ENCODE assay signal across 10 cellular contexts in genomic region chr3:25781145-25781757, GRCh38. TPM values are rescaled to one million over a fixed set of nuclear protein-coding genes. Genes with fewer than 3 reads are reported as not detected.
A peak's percentile ranks its signal among the peaks of the same experiment; 100 is the strongest.
DNase-seq lines count a peak whose midpoint lies in the region; ATAC-seq and TF ChIP-seq lines count a peak whose summit lies in the region.
"Had no signal": no experiment of that assay in that cellular context is flagged by ENCODE, and none has a peak within 500 bp of the region (broad histone marks: within the 10 kb centered on the region; RNA-seq: fewer than 3 reads in every experiment).

No MANE protein-coding gene starts in this region.

- 94% methylated on average over 11 of the region's 11 CpGs for WGBS in SK-N-SH (ENCODE audit: low lambda C conversion rate)

- TF ChIP-seq RAD21 in SK-N-SH (IDR thresholded peaks at IDR 0.05; ENCODE audit: low read length), result no peak

- no peaks in the 10 kb centered on the region for H3K27me3 ChIP-seq in SK-N-SH (ENCODE audit: insufficient read depth)
- no peaks in the 10 kb centered on the region for H3K27me3 ChIP-seq in neuron (ENCODE audit: insufficient read depth, low read length)

- no peaks in the 10 kb centered on the region for H3K27me3 Mint-ChIP-seq in activated T-helper 2 cell treated with anti-CD3 and anti-CD28 coated beads, Interferon-gamma antibody, Interleukin-2, Interleukin-4, amounts not matched to agents 10 μg/mL and 5 μg/mL and 100 μg/mL, durations not matched to agents 14 hours and 24 hours and 36 hours (ENCODE audit: low read depth)

- no peak for TF ChIP-seq EP300 in SK-N-SH (IDR thresholded peaks at IDR 0.05; ENCODE audit: borderline replicate concordance in 1 of 2, low read depth in 1 of 2, low read length in 1 of 2)

- H4K20me1 ChIP-seq in SK-N-SH (ENCODE audit: insufficient read depth), result no peaks in the 10 kb centered on the region

- no peaks in the 10 kb centered on the region for H3K9me2 ChIP-seq in SK-N-SH

- peak overlapping the region; percentile 73 for H3K4me2 ChIP-seq in SK-N-SH

- H2AFZ ChIP-seq in SK-N-SH (ENCODE audit: low read depth), result no peak overlapping the region
- H2AFZ ChIP-seq in neuron (ENCODE audit: low read depth, low read length), result no peak overlapping the region
- H2AFZ ChIP-seq: parathyroid adenoma had no signal

- H3K4me3 Mint-ChIP-seq in activated T-helper 2 cell treated with anti-CD3 and anti-CD28 coated beads, Interferon-gamma antibody, Interleukin-2, Interleukin-4, amounts not matched to agents 10 μg/mL and 5 μg/mL and 100 μg/mL, durations not matched to agents 14 hours and 24 hours and 36 hours (ENCODE audit: low read depth), result peak overlapping the region; percentile 87

- peaks cover 5% of the 10 kb centered on the region for H3K9me3 Mint-ChIP-seq in activated T-helper 2 cell treated with anti-CD3 and anti-CD28 coated beads, Interferon-gamma antibody, Interleukin-2, Interleukin-4, amounts not matched to agents 10 μg/mL and 5 μg/mL and 100 μg/mL, durations not matched to agents 14 hours and 24 hours and 36 hours

- H3K4me1 Mint-ChIP-seq in activated T-helper 2 cell treated with anti-CD3 and anti-CD28 coated beads, Interferon-gamma antibody, Interleukin-2, Interleukin-4, amounts not matched to agents 10 μg/mL and 5 μg/mL and 100 μg/mL, durations not matched to agents 14 hours and 24 hours and 36 hours (ENCODE audit: low read depth), result peaks cover 51% of the 10 kb centered on the region

- ATAC-seq in SK-N-SH treated with all-trans-retinoic acid at 6 μM for 48 hours, result no peak
- peak; percentile 0 for ATAC-seq in HG03457 (IDR thresholded peaks at IDR 0.05; ENCODE audit: unreplicated experiment)
- no peak for ATAC-seq in GM21515 (IDR thresholded peaks at IDR 0.05; ENCODE audit: unreplicated experiment)
- no peak for ATAC-seq in GM18868 (IDR thresholded peaks at IDR 0.05; ENCODE audit: unreplicated experiment)

- peak overlapping the region in 1 of 2 experiments; percentile 84; a peak in 1 of 4 replicates for H3K4me3 ChIP-seq in SK-N-SH (ENCODE audit: low read depth in 2 of 2, low read length in 1 of 2)
- peak overlapping the region; percentile 65 for H3K4me3 ChIP-seq in neuron (ENCODE audit: low read length)

- POLR2A ChIA-PET in SK-N-SH (lab: Yijun Ruan, JAX), result no interaction called here

- H3K4me1 ChIP-seq in SK-N-SH (ENCODE audit: control insufficient read depth in 1 of 2, insufficient read depth in 2 of 2, low read depth in 1 of 2, low read length in 1 of 2), result peaks cover 8 to 13% of the 10 kb centered on the region in 2 experiments; a peak in 3 of 4 replicates
- H3K4me1 ChIP-seq in neuron (ENCODE audit: insufficient read depth, low read length), result peaks cover 8% of the 10 kb centered on the region

- peaks cover 44% of the 10 kb centered on the region for H3K79me2 ChIP-seq in SK-N-SH (ENCODE audit: insufficient read depth)

- intact Hi-C loops in activated T-helper 2 cell treated with anti-CD3 and anti-CD28 coated beads, Interferon-gamma antibody, Interleukin-2, Interleukin-4, amounts not matched to agents 10 μg/mL and 5 μg/mL and 100 μg/mL, durations not matched to agents 14 hours and 24 hours and 36 hours (cut with micrococcal nuclease), result loop anchor here (5.0 to 10.0 kb wide), 3 partner anchors 36 to 1814 kb away; no protein-coding TSS in a partner anchor

- peaks cover 6% of the 10 kb centered on the region for H3F3A ChIP-seq in SK-N-SH (replicated peaks; ENCODE audit: insufficient read depth)

- H3K36me3 Mint-ChIP-seq in activated T-helper 2 cell treated with anti-CD3 and anti-CD28 coated beads, Interferon-gamma antibody, Interleukin-2, Interleukin-4, amounts not matched to agents 10 μg/mL and 5 μg/mL and 100 μg/mL, durations not matched to agents 14 hours and 24 hours and 36 hours (ENCODE audit: low read depth), result peaks cover 46% of the 10 kb centered on the region

- peaks cover 21 to 22% of the 10 kb centered on the region in 2 experiments for H3K36me3 ChIP-seq in SK-N-SH (replicated peaks in 1 of 2; ENCODE audit: control insufficient read depth in 1 of 2, insufficient read depth in 2 of 2, low read length in 1 of 2)
- peaks cover 16% of the 10 kb centered on the region for H3K36me3 ChIP-seq in neuron (ENCODE audit: insufficient read depth, low read length)

- CTCF ChIA-PET in SK-N-SH (lab: Yijun Ruan, JAX), result interaction anchor here (0.6 to 1.2 kb wide), 2 partner anchors 22 to 29 kb away, joined by 3 read pairs; no protein-coding TSS in a partner anchor

- no peak overlapping the region for H3K9ac ChIP-seq in SK-N-SH
- H3K9ac ChIP-seq: parathyroid adenoma had no signal

- H3K27ac ChIP-seq in SK-N-SH (ENCODE audit: low read depth in 2 of 2, low read length in 1 of 2), result no peak overlapping the region
- H3K27ac ChIP-seq: parathyroid adenoma had no signal

- no peak for TF ChIP-seq CTCF in SK-N-SH (IDR thresholded peaks at IDR 0.05)

- no peaks in the 10 kb centered on the region for H3K9me3 ChIP-seq in SK-N-SH
- H3K9me3 ChIP-seq in neuron (ENCODE audit: low read length), result peaks cover 3% of the 10 kb centered on the region

- no peak for DNase-seq in SK-N-SH
- DNase-seq in activated T-helper 2 cell treated with anti-CD3 and anti-CD28 coated beads, Interferon-gamma antibody, Interleukin-2, Interleukin-4, amounts not matched to agents 10 μg/mL and 5 μg/mL and 100 μg/mL, durations not matched to agents 14 hours and 24 hours and 36 hours (ENCODE audit: low spot score), result no peak
- DNase-seq in medulla oblongata (ENCODE audit: extremely low spot score), result no peak
- DNase-seq: ACHN had no signal

- peak overlapping the region; percentile 83 for H3K27ac Mint-ChIP-seq in activated T-helper 2 cell treated with anti-CD3 and anti-CD28 coated beads, Interferon-gamma antibody, Interleukin-2, Interleukin-4, amounts not matched to agents 10 μg/mL and 5 μg/mL and 100 μg/mL, durations not matched to agents 14 hours and 24 hours and 36 hours

TF ChIP-seq in SK-N-SH, 30 proteins besides CTCF, POLR2A, EP300 and RAD21 (continues in another document):
- no peak for TF ChIP-seq NFIC (IDR thresholded peaks at IDR 0.05; ENCODE audit: borderline replicate concordance)
- TF ChIP-seq NRF1 (IDR thresholded peaks at IDR 0.05; ENCODE audit: low read depth, low read length), result no peak
- no peak for TF ChIP-seq USF1 (IDR thresholded peaks at IDR 0.05; ENCODE audit: borderline replicate concordance, low read depth)
- TF ChIP-seq SMC3 (IDR thresholded peaks at IDR 0.05; ENCODE audit: low read depth, low read length), result no peak
- no peak for TF ChIP-seq EZH2phosphoT487 (IDR thresholded peaks at IDR 0.05; ENCODE audit: borderline replicate concordance, low read depth)
- TF ChIP-seq MEF2A (IDR thresholded peaks at IDR 0.05; ENCODE audit: borderline replicate concordance, low read depth), result no peak
- no peak for TF ChIP-seq SIN3A (IDR thresholded peaks at IDR 0.05; ENCODE audit: borderline replicate concordance, low read depth, low read length)
- TF ChIP-seq YY1 (IDR thresholded peaks at IDR 0.05; ENCODE audit: low read depth), result no peak
- no peak for TF ChIP-seq RXRA (IDR thresholded peaks at IDR 0.05; ENCODE audit: borderline replicate concordance, low read depth)

TF ChIP-seq in SK-N-SH treated with all-trans-retinoic acid at 6 μM for 48 hours, 23 proteins besides CTCF, POLR2A, EP300 and RAD21:
- TF ChIP-seq CSDC2 (CRISPR knock-in tag; IDR thresholded peaks at IDR 0.05), result no peak
- TF ChIP-seq PATZ1 (CRISPR knock-in tag; IDR thresholded peaks at IDR 0.05; ENCODE audit: borderline replicate concordance), result no peak
- no peak for TF ChIP-seq TOX (CRISPR knock-in tag; IDR thresholded peaks at IDR 0.05; ENCODE audit: borderline replicate concordance)

RNA-seq across cellular contexts. Expression of gene NGLY1, which starts 2.0 kb away (rescaled TPM):
- polyA plus RNA-seq in SK-N-SH (2012; rRNA removed), result 6.0 and 7.2 TPM in 2 replicates
- 8.6 and 10.1 TPM in 2 replicates for polyA plus RNA-seq in SK-N-SH (2012; cell fraction: cytosol; rRNA removed)
- 7.4 and 12.1 TPM in 2 replicates for polyA plus RNA-seq in SK-N-SH (2012; cell fraction: nucleus; rRNA removed)
- total RNA-seq in activated T-helper 2 cell treated with anti-CD3 and anti-CD28 coated beads, Interferon-gamma antibody, Interleukin-2, Interleukin-4, amounts not matched to agents 10 μg/mL and 5 μg/mL and 100 μg/mL, durations not matched to agents 14 hours and 24 hours and 36 hours, result 71.6 and 78.8 TPM in 2 replicates

RNA-seq across cellular contexts. Expression of gene OXSM, which starts 8.6 kb away (rescaled TPM):
- 12.1 and 21.6 TPM in 2 replicates for polyA plus RNA-seq in SK-N-SH (2012; rRNA removed)
- polyA plus RNA-seq in SK-N-SH (2012; cell fraction: cytosol; rRNA removed), result 14.2 and 16.6 TPM in 2 replicates
- 10.4 and 23.9 TPM in 2 replicates for polyA plus RNA-seq in SK-N-SH (2012; cell fraction: nucleus; rRNA removed)
- 15.7 and 15.8 TPM in 2 replicates for total RNA-seq in activated T-helper 2 cell treated with anti-CD3 and anti-CD28 coated beads, Interferon-gamma antibody, Interleukin-2, Interleukin-4, amounts not matched to agents 10 μg/mL and 5 μg/mL and 100 μg/mL, durations not matched to agents 14 hours and 24 hours and 36 hours
